ENCODE assay signal across 9 cellular contexts in the genomic region with DNA sequence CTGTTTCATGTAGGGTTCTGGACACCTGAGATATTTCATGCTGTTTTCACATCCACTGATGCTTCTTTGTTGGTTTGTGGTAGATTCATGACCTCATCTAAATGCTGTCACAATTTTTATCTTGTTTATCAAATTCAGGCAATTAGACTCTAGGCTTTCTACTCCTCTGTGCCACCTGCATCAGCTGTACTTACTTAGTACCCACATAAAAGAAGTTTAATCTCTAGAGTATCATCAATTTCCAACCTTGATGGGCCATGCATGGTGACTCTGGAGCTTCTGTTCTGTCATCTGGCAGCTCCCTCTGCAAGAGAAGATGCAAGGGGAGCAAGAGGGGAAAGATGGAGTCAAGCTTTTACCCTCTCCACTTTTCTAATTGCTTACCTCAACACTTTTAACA.
"Had no signal": no experiment of that assay in that cellular context is flagged by ENCODE, and none has a peak within 500 bp of the region (broad histone marks: within the 10 kb centered on the region; RNA-seq: fewer than 3 reads in every experiment).

No MANE protein-coding gene starts in this region.

- H3K27ac ChIP-seq: GM23248 had no signal

- H3K4me3 ChIP-seq: GM23248, GM23338, HAP-1 had no signal

- H2AFZ ChIP-seq: GM23248, GM23338 had no signal

- H3K4me2 ChIP-seq: GM23338 had no signal

- H3K4me1 ChIP-seq: HAP-1 had no signal

- H3K9me3 ChIP-seq: HAP-1 had no signal

- H3K36me3 ChIP-seq: HAP-1 had no signal

- ATAC-seq: GM23338, HCT116 had no signal

- DNase-seq: GM23248, GOT3, H7, H9, HCEC 1CT, HFFc6 had no signal

- H3K9ac ChIP-seq: GM23248 had no signal
